26 cellular contexts compared by ENCODE assay signal in genomic region chr1:101131239-101131924, GRCh38.
DNase-seq lines count a peak whose midpoint lies in the region; ATAC-seq and FAIRE-seq lines count a peak whose summit lies in the region.
"Had no signal": no experiment of that assay in that cellular context is flagged by ENCODE, and none has a peak within 500 bp of the region (broad histone marks: within the 10 kb centered on the region; RNA-seq: fewer than 3 reads in every experiment).

No MANE protein-coding gene starts in this region.

- no peaks in the 10 kb centered on the region for H3K36me3 Mint-ChIP-seq in activated naive CD4-positive, alpha-beta T cell treated with anti-CD3 and anti-CD28 coated beads, Interleukin-2, amount 50 U/mL, for 24 hours
- H3K36me3 Mint-ChIP-seq in central memory CD8-positive, alpha-beta T cell (ENCODE audit: insufficient read depth): peaks cover 4% of the 10 kb centered on the region
- H3K36me3 Mint-ChIP-seq: IgD-negative memory B cell had no signal

- H3K4me3 Mint-ChIP-seq in activated naive CD4-positive, alpha-beta T cell treated with anti-CD3 and anti-CD28 coated beads, Interleukin-2, amount 50 U/mL, for 24 hours: no peak overlapping the region
- H3K4me3 Mint-ChIP-seq in central memory CD8-positive, alpha-beta T cell: no peak overlapping the region
- H3K4me3 Mint-ChIP-seq: IgD-negative memory B cell had no signal

- no peak for DNase-seq in activated naive CD4-positive, alpha-beta T cell (lab: John Stamatoyannopoulos, UW)
- peak; percentile 54 for DNase-seq in OCI-M1 (lab: John Stamatoyannopoulos, UW)
- DNase-seq in central memory CD8-positive, alpha-beta T cell (ENCODE audit: low spot score in 2 of 2): no peak
- no peak for DNase-seq in urothelium cell line (ENCODE audit: low spot score)
- no peak for DNase-seq in NOMO-1 treated with DMSO at 0.1 percent for 48 hours (lab: John Stamatoyannopoulos, UW; ENCODE audit: unreplicated experiment)
- DNase-seq in superior temporal gyrus (ENCODE audit: extremely low spot score): no peak
- DNase-seq: activated CD4-positive, CD25-positive, alpha-beta regulatory T cell treated with anti-CD3 and anti-CD28 coated beads, Interleukin-2, amount 50 U/mL, for 72 hours; colonic mucosa; effector memory CD8-positive, alpha-beta T cell; esophagus squamous epithelium; HCEC 1CT; MG63; mucosa of descending colon; NCI-H1436; NCI-H524 treated with DMSO at 0.1 percent for 48 hours; Right ventricle myocardium superior; stimulated activated CD4-positive, alpha-beta T cell treated with anti-CD3 and anti-CD28 coated beads, Interleukin-4, amount 100 ng/mL, for 1 hour; stomach; SW 1271 had no signal

- H3K27me3 Mint-ChIP-seq in activated naive CD4-positive, alpha-beta T cell treated with anti-CD3 and anti-CD28 coated beads, Interleukin-2, amount 50 U/mL, for 24 hours: no peaks in the 10 kb centered on the region
- no peaks in the 10 kb centered on the region for H3K27me3 Mint-ChIP-seq in central memory CD8-positive, alpha-beta T cell
- H3K27me3 Mint-ChIP-seq: effector memory CD8-positive, alpha-beta T cell; IgD-negative memory B cell had no signal

- H3K9me3 Mint-ChIP-seq in activated naive CD4-positive, alpha-beta T cell treated with anti-CD3 and anti-CD28 coated beads, Interleukin-2, amount 50 U/mL, for 24 hours: peaks cover 10% of the 10 kb centered on the region
- no peaks in the 10 kb centered on the region for H3K9me3 Mint-ChIP-seq in central memory CD8-positive, alpha-beta T cell
- H3K9me3 Mint-ChIP-seq: effector memory CD8-positive, alpha-beta T cell; IgD-negative memory B cell had no signal

- H3K4me1 Mint-ChIP-seq in activated naive CD4-positive, alpha-beta T cell treated with anti-CD3 and anti-CD28 coated beads, Interleukin-2, amount 50 U/mL, for 24 hours: peaks cover 73% of the 10 kb centered on the region
- peaks cover 56% of the 10 kb centered on the region for H3K4me1 Mint-ChIP-seq in central memory CD8-positive, alpha-beta T cell

- peak overlapping the region; percentile 60 for H3K27ac Mint-ChIP-seq in activated naive CD4-positive, alpha-beta T cell treated with anti-CD3 and anti-CD28 coated beads, Interleukin-2, amount 50 U/mL, for 24 hours
- peak overlapping the region; percentile 44 for H3K27ac Mint-ChIP-seq in central memory CD8-positive, alpha-beta T cell (ENCODE audit: low read depth)

- no peak for ATAC-seq in central memory CD8-positive, alpha-beta T cell (replicated peaks; ENCODE audit: extremely low read depth, poor library complexity, severe bottlenecking)
- no peak for ATAC-seq in esophagus mucosa
- ATAC-seq: A549; effector memory CD8-positive, alpha-beta T cell; gastroesophageal sphincter; mucosa of descending colon had no signal

- FAIRE-seq in urothelium cell line (lab: Jason Lieb, UNC): peak; percentile 59
- FAIRE-seq: A549, islet of Langerhans, TTC549 had no signal
